In genomic region chr11:353315-353857, GRCh38 we compare ENCODE assay signal across 1 cellular context.
TF ChIP-seq lines count a peak whose summit lies in the region.

No MANE protein-coding gene starts in this region.

TF ChIP-seq in HepG2, 621 proteins besides CTCF, POLR2A, EP300 and RAD21 (continued from another document and continues in another):
- no peak for TF ChIP-seq ZHX1 (CRISPR knock-in tag; IDR thresholded peaks at IDR 0.05; ENCODE audit: low read depth)
- no peak for TF ChIP-seq GPBP1L1 (CRISPR knock-in tag; IDR thresholded peaks at IDR 0.05)
- TF ChIP-seq THAP9 (CRISPR knock-in tag; IDR thresholded peaks at IDR 0.05; ENCODE audit: borderline replicate concordance), result no peak; the same call in 1 of the 2 replicates
- peak; percentile 26; the same call in 1 of the 2 replicates for TF ChIP-seq MLX (CRISPR knock-in tag; IDR thresholded peaks at IDR 0.05)
- no peak for TF ChIP-seq ZNF225 (CRISPR knock-in tag; IDR thresholded peaks at IDR 0.05)
- TF ChIP-seq LBX2 (CRISPR knock-in tag; IDR thresholded peaks at IDR 0.05; ENCODE audit: borderline replicate concordance), result no peak
- no peak for TF ChIP-seq SOX13 (IDR thresholded peaks at IDR 0.05)
- peak in 1 of 2 experiments; percentile 39; a peak in 1 of 4 replicates for TF ChIP-seq SOX13 (CRISPR knock-in tag; conservative IDR thresholded peaks at IDR 0.05 in 1 of 2, IDR thresholded peaks at IDR 0.05 in 1 of 2)
- TF ChIP-seq ZNF142 (CRISPR knock-in tag; IDR thresholded peaks at IDR 0.05), result no peak
- TF ChIP-seq GLI4 (CRISPR knock-in tag; IDR thresholded peaks at IDR 0.05; ENCODE audit: borderline replicate concordance), result no peak
- no peak for TF ChIP-seq POLR2AphosphoS2 (IDR thresholded peaks at IDR 0.05; ENCODE audit: low read depth, low read length)
- TF ChIP-seq TFDP2 (CRISPR knock-in tag; IDR thresholded peaks at IDR 0.05), result peak; percentile 54
- no peak for TF ChIP-seq MLLT10 (CRISPR knock-in tag; IDR thresholded peaks at IDR 0.05)
- 0 out of 2 replicates have a peak, but pooled peaks have one; percentile 31 for TF ChIP-seq CREB1 (IDR thresholded peaks at IDR 0.05)
- TF ChIP-seq CREB1 (CRISPR knock-in tag; IDR thresholded peaks at IDR 0.05), result no peak; the same call in 1 of the 2 replicates
- TF ChIP-seq FLYWCH1 (CRISPR knock-in tag; IDR thresholded peaks at IDR 0.05), result 0 out of 2 replicates have a peak, but pooled peaks have one; percentile 49
- TF ChIP-seq TBX3 (IDR thresholded peaks at IDR 0.05; ENCODE audit: borderline replicate concordance), result no peak
- no peak for TF ChIP-seq AFF4 (CRISPR knock-in tag; IDR thresholded peaks at IDR 0.05)
- TF ChIP-seq ERF (CRISPR knock-in tag; IDR thresholded peaks at IDR 0.05), result peak; percentile 87
- no peak for TF ChIP-seq HBP1 (CRISPR knock-in tag; IDR thresholded peaks at IDR 0.05; ENCODE audit: low read depth)
- TF ChIP-seq TP53 (CRISPR knock-in tag; conservative IDR thresholded peaks at IDR 0.05), result no peak
- no peak for TF ChIP-seq NFE2 (CRISPR knock-in tag; IDR thresholded peaks at IDR 0.05)
- no peak for TF ChIP-seq BRD4 (CRISPR knock-in tag; IDR thresholded peaks at IDR 0.05)
- TF ChIP-seq PBX3 (CRISPR knock-in tag; IDR thresholded peaks at IDR 0.05; ENCODE audit: borderline replicate concordance), result no peak
- TF ChIP-seq SP140L (CRISPR knock-in tag; IDR thresholded peaks at IDR 0.05; ENCODE audit: borderline replicate concordance), result peak; percentile 23; the same call in 1 of the 2 replicates
- TF ChIP-seq DRAP1 (CRISPR knock-in tag; IDR thresholded peaks at IDR 0.05), result peak; percentile 58; the same call in 1 of the 2 replicates
